26 cellular contexts compared by ENCODE assay signal in the genomic region with DNA sequence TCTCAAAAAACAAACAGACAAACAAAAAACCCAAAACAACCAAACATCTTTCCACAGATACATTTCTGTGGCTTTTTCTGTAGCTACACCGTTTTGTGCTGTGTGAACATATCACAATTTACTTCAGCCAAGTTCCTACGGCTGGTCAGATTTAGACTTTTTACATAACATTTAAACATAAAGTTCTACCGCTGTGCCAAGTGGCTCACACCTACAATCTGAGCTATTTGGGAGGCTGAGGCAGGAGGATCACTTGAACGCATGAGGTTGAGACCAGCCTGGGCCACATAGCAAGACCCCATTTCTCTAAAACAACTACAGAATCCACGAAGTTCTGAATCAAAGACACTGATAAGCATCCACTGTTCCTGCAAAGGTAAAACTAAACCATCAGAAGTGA.
"Had no signal": no experiment of that assay in that cellular context is flagged by ENCODE, and none has a peak within 500 bp of the region (broad histone marks: within the 10 kb centered on the region; RNA-seq: fewer than 3 reads in every experiment).

No MANE protein-coding gene starts in this region.

- H3K4me3 Mint-ChIP-seq: activated CD8-positive, alpha-beta T cell treated with anti-CD3 and anti-CD28 coated beads for 36 hours; activated naive CD8-positive, alpha-beta T cell treated with anti-CD3 and anti-CD28 coated beads for 36 hours; T-cell had no signal

- H3K4me1 Mint-ChIP-seq: activated naive CD8-positive, alpha-beta T cell treated with anti-CD3 and anti-CD28 coated beads for 36 hours; T-cell had no signal

- FAIRE-seq: TTC549 had no signal

- H3K9me3 ChIP-seq: adrenal gland, breast epithelium had no signal

- H3K4me1 ChIP-seq: adrenal gland, breast epithelium had no signal

- H3K9me3 Mint-ChIP-seq: activated CD8-positive, alpha-beta T cell treated with anti-CD3 and anti-CD28 coated beads for 36 hours; activated naive CD8-positive, alpha-beta T cell treated with anti-CD3 and anti-CD28 coated beads for 36 hours; T-cell had no signal

- H3K9ac ChIP-seq: KMS-11 had no signal

- ATAC-seq: activated CD8-positive, alpha-beta T cell treated with anti-CD3 and anti-CD28 coated beads for 36 hours; Right ventricle myocardium inferior; T-cell had no signal

- DNase-seq: activated CD4-positive, CD25-positive, alpha-beta regulatory T cell; activated CD8-positive, alpha-beta memory T cell treated with anti-CD3 and anti-CD28 coated beads, Interleukin-2, amount 50 U/mL, for 4 hours; activated CD8-positive, alpha-beta T cell treated with anti-CD3 and anti-CD28 coated beads for 36 hours; activated effector memory CD4-positive, alpha-beta T cell treated with anti-CD3 and anti-CD28 coated beads, Interleukin-2, amount 50 U/mL, for 16 hours; activated naive CD4-positive, alpha-beta T cell treated with Interleukin-2 at 50 U/mL for 16 hours; activated naive CD8-positive, alpha-beta T cell treated with anti-CD3 and anti-CD28 coated beads for 36 hours; adrenal gland; anterior cingulate cortex; caudate nucleus; NCI-H1092; NCI-H1417; NCI-H1930; NCI-H2171; NCI-H226; NCI-H510A; NCI-H526 treated with DMSO at 0.1 percent for 48 hours; NCI-H82; RPMI8226; T-cell; T-helper 2 cell; T1000 had no signal

- H3K27me3 Mint-ChIP-seq: activated CD8-positive, alpha-beta T cell treated with anti-CD3 and anti-CD28 coated beads for 36 hours; activated naive CD8-positive, alpha-beta T cell treated with anti-CD3 and anti-CD28 coated beads for 36 hours; T-cell had no signal

- H3K27ac Mint-ChIP-seq: activated CD8-positive, alpha-beta T cell treated with anti-CD3 and anti-CD28 coated beads for 36 hours; T-cell had no signal

- H3K4me2 ChIP-seq: KMS-11 had no signal

- H3K27ac ChIP-seq: adrenal gland, breast epithelium, KMS-11, SK-N-MC had no signal

- H3K4me3 ChIP-seq: adrenal gland, breast epithelium, SK-N-MC had no signal

- H3K27me3 ChIP-seq: adrenal gland, breast epithelium had no signal
